In the genomic region with DNA sequence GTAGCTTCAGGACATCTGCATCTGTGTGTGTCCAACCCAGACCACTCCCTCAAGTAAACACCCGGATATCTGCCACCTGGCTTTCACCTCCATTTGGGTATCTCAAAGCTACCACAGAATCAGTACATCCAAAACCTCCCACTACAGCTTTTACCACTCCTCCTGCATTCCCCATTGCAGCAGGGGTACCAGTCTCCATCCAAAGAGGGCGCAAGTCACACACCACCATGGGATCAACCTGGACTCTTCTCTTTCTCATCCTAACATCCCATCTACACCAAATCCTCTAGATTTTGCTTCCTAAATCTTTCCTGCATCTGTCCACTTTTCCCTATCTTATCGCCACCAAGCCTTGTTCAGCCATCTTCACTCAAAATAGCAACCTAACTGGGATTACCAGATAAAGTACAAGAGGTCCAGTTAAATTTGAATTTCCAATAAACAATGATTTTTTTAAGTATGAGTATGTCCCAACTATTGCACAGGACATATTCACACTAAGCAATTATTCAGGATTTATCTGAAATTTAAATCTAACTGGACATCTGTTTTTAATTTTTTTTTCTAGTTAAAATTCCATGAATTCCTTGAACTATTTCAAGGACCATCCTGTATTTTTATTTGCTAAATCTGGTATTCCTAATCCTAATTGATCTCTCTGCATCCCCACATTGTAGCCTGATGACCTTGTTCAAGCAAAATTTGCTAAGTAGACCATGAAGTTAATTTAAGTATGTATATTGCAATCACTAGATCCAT, we compare ENCODE assay signal across 11 cellular contexts.
DNase-seq lines count a peak whose midpoint lies in the region; ATAC-seq, FAIRE-seq and TF ChIP-seq lines count a peak whose summit lies in the region.
"Had no signal": no experiment of that assay in that cellular context is flagged by ENCODE, and none has a peak within 500 bp of the region (broad histone marks: within the 10 kb centered on the region; RNA-seq: fewer than 3 reads in every experiment).

No MANE protein-coding gene starts in this region.

- H3K9me3 Mint-ChIP-seq in stimulated activated naive B cell treated with anti-CD40 and anti-IgM and Interleukin-4, amounts not matched to agents 10 μg/mL and 1 μg/mL and 100 μg/mL, for 72 hours = peaks cover 0 to 4% of the 10 kb centered on the region in 2 donors
- H3K9me3 Mint-ChIP-seq: T-helper 1 cell treated with Interleukin-12 subunit alpha and Interleukin-12 subunit beta and Interleukin-4 antibody, amounts not matched to agents 30 μg/mL and 1 μg/mL, for 36 hours had no signal

- H3K27ac Mint-ChIP-seq in stimulated activated naive B cell treated with anti-CD40 and anti-IgM and Interleukin-4, amounts not matched to agents 10 μg/mL and 1 μg/mL and 100 μg/mL, for 72 hours = no peak overlapping the region
- H3K27ac Mint-ChIP-seq: T-helper 1 cell treated with Interleukin-12 subunit alpha and Interleukin-12 subunit beta and Interleukin-4 antibody, amounts not matched to agents 30 μg/mL and 1 μg/mL, for 36 hours had no signal

- no peak overlapping the region for H3K27ac ChIP-seq in osteoblast (ENCODE audit: low read depth, low read length)

- H3K36me3 ChIP-seq in bronchial epithelial cell (ENCODE audit: control insufficient read depth, insufficient read depth, low read length) = no peaks in the 10 kb centered on the region
- H3K36me3 ChIP-seq in osteoblast (ENCODE audit: insufficient read depth, low read length) = no peaks in the 10 kb centered on the region

- no peak for ATAC-seq in stimulated activated naive B cell treated with anti-CD40 and anti-IgM and Interleukin-4, amounts not matched to agents 10 μg/mL and 1 μg/mL and 100 μg/mL, for 72 hours (replicated peaks)
- ATAC-seq: naive thymus-derived CD8-positive, alpha-beta T cell had no signal

- no peak for FAIRE-seq in bronchial epithelial cell (lab: Jason Lieb, UNC)
- FAIRE-seq: GM18507 had no signal

- no peaks in the 10 kb centered on the region for H4K20me1 ChIP-seq in osteoblast (ENCODE audit: insufficient read depth, low read length)

- H3K4me1 Mint-ChIP-seq in stimulated activated naive B cell treated with anti-CD40 and anti-IgM and Interleukin-4, amounts not matched to agents 10 μg/mL and 1 μg/mL and 100 μg/mL, for 72 hours = no peaks in the 10 kb centered on the region

- no peak overlapping the region for H3K4me3 Mint-ChIP-seq in stimulated activated naive B cell treated with anti-CD40 and anti-IgM and Interleukin-4, amounts not matched to agents 10 μg/mL and 1 μg/mL and 100 μg/mL, for 72 hours
- H3K4me3 Mint-ChIP-seq: naive thymus-derived CD8-positive, alpha-beta T cell; T-helper 1 cell treated with Interleukin-12 subunit alpha and Interleukin-12 subunit beta and Interleukin-4 antibody, amounts not matched to agents 30 μg/mL and 1 μg/mL, for 36 hours had no signal

- peak; percentile 25 for DNase-seq in NCI-H1436 (lab: John Stamatoyannopoulos, UW)
- no peak for DNase-seq in NCI-H1436 treated with DMSO at 0.1 percent for 48 hours (lab: John Stamatoyannopoulos, UW)
- DNase-seq in NCI-H146 (lab: John Stamatoyannopoulos, UW) = peak; percentile 36
- no peak for DNase-seq in bronchial epithelial cell (ENCODE audit: low read depth)
- DNase-seq in osteoblast (ENCODE audit: insufficient read length, low spot score, missing footprints) = peak; percentile 63
- no peak for DNase-seq in SKM-1 (lab: John Stamatoyannopoulos, UW; ENCODE audit: unreplicated experiment)
- DNase-seq in NCI-H2227 treated with DMSO at 0.1 percent for 48 hours (lab: John Stamatoyannopoulos, UW) = no peak
- DNase-seq in stimulated activated naive B cell treated with anti-CD40 and anti-IgM and Interleukin-4, amounts not matched to agents 10 μg/mL and 1 μg/mL and 100 μg/mL, for 72 hours = no peak

- peaks cover 2% of the 10 kb centered on the region for H3K9me3 ChIP-seq in osteoblast (ENCODE audit: low read depth, low read length)

- H3K4me3 ChIP-seq in bronchial epithelial cell (ENCODE audit: low read depth, low read length) (no peak overlapping the region), osteoblast (ENCODE audit: insufficient read depth, low read length) (no peak overlapping the region)

- peaks cover 40 to 68% of the 10 kb centered on the region in 2 donors for H3K27me3 Mint-ChIP-seq in stimulated activated naive B cell treated with anti-CD40 and anti-IgM and Interleukin-4, amounts not matched to agents 10 μg/mL and 1 μg/mL and 100 μg/mL, for 72 hours

- no peaks in the 10 kb centered on the region for H3K79me2 ChIP-seq in osteoblast (ENCODE audit: insufficient read depth, low read length)

- no peak overlapping the region for H3K4me2 ChIP-seq in osteoblast (ENCODE audit: insufficient read depth, low read length)

- H3K36me3 Mint-ChIP-seq in stimulated activated naive B cell treated with anti-CD40 and anti-IgM and Interleukin-4, amounts not matched to agents 10 μg/mL and 1 μg/mL and 100 μg/mL, for 72 hours = no peaks in the 10 kb centered on the region
- H3K36me3 Mint-ChIP-seq: naive thymus-derived CD8-positive, alpha-beta T cell had no signal

- peak; percentile 15 for TF ChIP-seq CTCF in bronchial epithelial cell (IDR thresholded peaks at IDR 0.05; ENCODE audit: insufficient read depth, low read length, severe bottlenecking)
- TF ChIP-seq CTCF in osteoblast (IDR thresholded peaks at IDR 0.05; ENCODE audit: extremely low read depth, low read depth, low read length) = peak; percentile 40

- no peaks in the 10 kb centered on the region for H3K27me3 ChIP-seq in bronchial epithelial cell (ENCODE audit: control insufficient read depth, insufficient read depth, low read length)
- peaks cover 24% of the 10 kb centered on the region for H3K27me3 ChIP-seq in osteoblast (ENCODE audit: insufficient read depth, low read length)

- H2AFZ ChIP-seq in osteoblast (ENCODE audit: low read length) = no peak overlapping the region

- H3K4me1 ChIP-seq in osteoblast (ENCODE audit: insufficient read depth, low read length) = no peaks in the 10 kb centered on the region

Comparison
In these comparisons a context has a peak if more than half of its experiments do, and no peak if none do; other contexts are left out.
1. DNase-seq: peak in NCI-H1436 (single experiment), NCI-H146 (single experiment) and osteoblast (single experiment); none in NCI-H1436 treated with DMSO at 0.1 percent for 48 hours (single experiment), bronchial epithelial cell (single experiment), SKM-1 (single experiment), NCI-H2227 treated with DMSO at 0.1 percent for 48 hours (single experiment) and stimulated activated naive B cell treated with anti-CD40 and anti-IgM and Interleukin-4, amounts not matched to agents 10 μg/mL and 1 μg/mL and 100 μg/mL, for 72 hours (single experiment).